ENCODE assay signal across 8 cellular contexts in genomic region chr13:111440492-111440891, GRCh38.
DNase-seq lines count a peak whose midpoint lies in the region; TF ChIP-seq lines count a peak whose summit lies in the region.
"Not testable (repeated sequence)": the region's sequence is repeated elsewhere in the genome, so short reads cannot be mapped to it uniquely, and the experiment has no call there.

No MANE protein-coding gene starts in this region.

- not testable (repeated sequence) for H3K4me1 ChIP-seq in OCI-LY1 (ENCODE audit: insufficient read depth, low read length, severe bottlenecking); left ventricle myocardium inferior

- H3K79me2 ChIP-seq in OCI-LY1 (ENCODE audit: insufficient read depth, low read length) = not testable (repeated sequence)

- peak; percentile 23 for DNase-seq in COR-L47 (lab: John Stamatoyannopoulos, UW)
- DNase-seq in GM13976 (ENCODE audit: low spot score); LNCaP clone FGC (ENCODE audit: low read depth); brain microvascular endothelial cell; left ventricle myocardium inferior: not testable (repeated sequence)
- peak; percentile 12 for DNase-seq in stimulated activated CD4-positive, alpha-beta T cell treated with anti-CD3 and anti-CD28 coated beads, Interleukin-15, amount 100 ng/mL, for 24 hours

- TF ChIP-seq CTCF in GM13976 (IDR thresholded peaks at IDR 0.05; ENCODE audit: borderline replicate concordance, control extremely low read depth, extremely low read depth, insufficient read depth, missing control alignments) = peak; percentile 48
- peak; percentile 48 for TF ChIP-seq CTCF in LNCaP clone FGC (IDR thresholded peaks at IDR 0.05; ENCODE audit: control insufficient read depth, extremely low read depth, insufficient read depth)
- TF ChIP-seq CTCF in OCI-LY1 (IDR thresholded peaks at IDR 0.05; ENCODE audit: low read length) = peak; percentile 47
- peak; percentile 33; the same call in 1 of the 2 replicates for TF ChIP-seq CTCF in WI38 (IDR thresholded peaks at IDR 0.05; ENCODE audit: low read depth, low read length)
- TF ChIP-seq CTCF in brain microvascular endothelial cell (IDR thresholded peaks at IDR 0.05; ENCODE audit: low read depth, low read length, missing control alignments) = peak; percentile 54
- TF ChIP-seq CTCF in left ventricle myocardium inferior (IDR thresholded peaks at IDR 0.05; ENCODE audit: borderline replicate concordance) = peak; percentile 28

- H3K4me2 ChIP-seq in OCI-LY1 (ENCODE audit: low read length) = not testable (repeated sequence)

- in situ Hi-C loops in GM13976 (cut with MboI; ENCODE audit: low sequenced_read_pairs, unreplicated experiment); brain microvascular endothelial cell (cut with HindIII; ENCODE audit: low pct_ligation_motif_present, low sequenced_read_pairs): not testable (repeated sequence)

- H3K27ac ChIP-seq in OCI-LY1 (ENCODE audit: low read depth, low read length, poor library complexity, severe bottlenecking); brain microvascular endothelial cell; left ventricle myocardium inferior (replicated peaks): not testable (repeated sequence)

- not testable (repeated sequence) for H2AFZ ChIP-seq in OCI-LY1 (ENCODE audit: low read length)

- not testable (repeated sequence) for H3K9ac ChIP-seq in OCI-LY1 (ENCODE audit: low read length)

- H3F3A ChIP-seq in OCI-LY1 (ENCODE audit: insufficient read depth, low read length) = not testable (repeated sequence)

- H3K36me3 ChIP-seq in OCI-LY1 (ENCODE audit: insufficient read depth, low read length); brain microvascular endothelial cell (replicated peaks); left ventricle myocardium inferior: not testable (repeated sequence)

- not testable (repeated sequence) for H4K20me1 ChIP-seq in OCI-LY1 (ENCODE audit: insufficient read depth, low read length)

- H3K9me3 ChIP-seq in OCI-LY1 (ENCODE audit: low read length) = not testable (repeated sequence)
- H3K9me3 ChIP-seq in left ventricle myocardium inferior (replicated peaks) = peaks cover 13% of the 10 kb centered on the region

- H3K27me3 ChIP-seq in OCI-LY1 (ENCODE audit: insufficient read depth, low read length); brain microvascular endothelial cell (replicated peaks): not testable (repeated sequence)
- peaks cover 29% of the 10 kb centered on the region for H3K27me3 ChIP-seq in left ventricle myocardium inferior (ENCODE audit: low read depth)

- not testable (repeated sequence) for H3K9me2 ChIP-seq in OCI-LY1 (ENCODE audit: low read depth, low read length)

- intact Hi-C loops in left ventricle myocardium inferior (cut with micrococcal nuclease) = not testable (repeated sequence)

- H3K4me3 ChIP-seq in LNCaP clone FGC (ENCODE audit: low read depth, low read length); OCI-LY1 (ENCODE audit: low read depth, low read length, poor library complexity, severe bottlenecking); WI38 (ENCODE audit: low read depth, low read length); brain microvascular endothelial cell (ENCODE audit: low read depth, low read length); left ventricle myocardium inferior: not testable (repeated sequence)
